In genomic region chr2:190452433-190452832, GRCh38 we compare ENCODE assay signal across 23 cellular contexts. TPM values are rescaled to one million over a fixed set of nuclear protein-coding genes. Genes with fewer than 3 reads are reported as not detected.
A peak's percentile ranks its signal among the peaks of the same experiment; 100 is the strongest.
DNase-seq lines count a peak whose midpoint lies in the region; ATAC-seq lines count a peak whose summit lies in the region.
"Had no signal": no experiment of that assay in that cellular context is flagged by ENCODE, and none has a peak within 500 bp of the region (broad histone marks: within the 10 kb centered on the region; RNA-seq: fewer than 3 reads in every experiment).

No MANE protein-coding gene starts in this region.

- no peak for DNase-seq in activated T-cell treated with anti-CD3 and anti-CD28 coated beads, Interleukin-2, amount 50 U/mL, for 24 hours
- DNase-seq in activated T-cell treated with anti-CD3 and anti-CD28 coated beads, Interleukin-2, amount 50 U/mL, for 48 hours, result no peak
- DNase-seq in OCI-M1 (lab: John Stamatoyannopoulos, UW), result peak; percentile 26
- DNase-seq in stimulated activated naive B cell treated with anti-CD40 and anti-IgM and Interleukin-4, amounts not matched to agents 10 μg/mL and 1 μg/mL and 100 μg/mL, for 72 hours, result no peak
- no peak for DNase-seq in SKM-1 treated with dmso at 0.1 percent for 144 hours (lab: John Stamatoyannopoulos, UW; ENCODE audit: unreplicated experiment)
- DNase-seq in activated CD4-positive, alpha-beta memory T cell treated with anti-CD3 and anti-CD28 coated beads, Interleukin-2, amount 10 ng/mL, durations not matched to agents 7 days and 5 days, result no peak
- DNase-seq: activated CD4-positive, alpha-beta T cell treated with anti-CD3 and anti-CD28 coated beads for 1 hour; activated naive CD4-positive, alpha-beta T cell treated with anti-CD3 and anti-CD28 coated beads for 36 hours; brain microvascular endothelial cell; effector CD4-positive, alpha-beta T cell; Kasumi-1; NCI-H1092 treated with DMSO at 0.1 percent for 48 hours; NCI-H187 treated with DMSO at 0.1 percent for 48 hours; NCI-H526; RPMI8226; SK-N-SH; T-helper 17 cell had no signal

- POLR2A ChIA-PET in activated CD4-positive, alpha-beta memory T cell treated with anti-CD3 and anti-CD28 coated beads, Interleukin-2, amount 10 ng/mL, durations not matched to agents 7 days and 5 days (lab: Charles Lee), result no interaction called here

- peaks cover 45% of the 10 kb centered on the region for H3K36me3 Mint-ChIP-seq in activated T-cell treated with anti-CD3 and anti-CD28 coated beads, Interleukin-2, amount 50 U/mL, for 24 hours (ENCODE audit: low read depth)
- peaks cover 21 to 31% of the 10 kb centered on the region in 2 donors for H3K36me3 Mint-ChIP-seq in stimulated activated naive B cell treated with anti-CD40 and anti-IgM and Interleukin-4, amounts not matched to agents 10 μg/mL and 1 μg/mL and 100 μg/mL, for 72 hours
- H3K36me3 Mint-ChIP-seq in activated CD4-positive, alpha-beta memory T cell treated with anti-CD3 and anti-CD28 coated beads, Interleukin-2, amount 10 ng/mL, durations not matched to agents 7 days and 5 days (ENCODE audit: low read depth), result peaks cover 20% of the 10 kb centered on the region
- H3K36me3 Mint-ChIP-seq: natural killer cell treated with Interleukin-12 subunit alpha and Interleukin-12 subunit beta and Interleukin-15 and Interleukin-18, amount 100 ng/mL, for 72 hours had no signal

- no peak overlapping the region for H3K4me3 Mint-ChIP-seq in activated T-cell treated with anti-CD3 and anti-CD28 coated beads, Interleukin-2, amount 50 U/mL, for 24 hours
- H3K4me3 Mint-ChIP-seq in stimulated activated naive B cell treated with anti-CD40 and anti-IgM and Interleukin-4, amounts not matched to agents 10 μg/mL and 1 μg/mL and 100 μg/mL, for 72 hours, result no peak overlapping the region
- H3K4me3 Mint-ChIP-seq in activated CD4-positive, alpha-beta memory T cell treated with anti-CD3 and anti-CD28 coated beads, Interleukin-2, amount 10 ng/mL, durations not matched to agents 7 days and 5 days, result no peak overlapping the region
- H3K4me3 Mint-ChIP-seq: activated naive CD4-positive, alpha-beta T cell treated with anti-CD3 and anti-CD28 coated beads for 36 hours; B cell; natural killer cell treated with Interleukin-12 subunit alpha and Interleukin-12 subunit beta and Interleukin-15 and Interleukin-18, amount 100 ng/mL, for 72 hours; T-helper 17 cell had no signal

- H3K4me1 Mint-ChIP-seq in activated T-cell treated with anti-CD3 and anti-CD28 coated beads, Interleukin-2, amount 50 U/mL, for 24 hours (ENCODE audit: low read depth), result peaks cover 42% of the 10 kb centered on the region
- peaks cover 20 to 40% of the 10 kb centered on the region in 2 donors for H3K4me1 Mint-ChIP-seq in stimulated activated naive B cell treated with anti-CD40 and anti-IgM and Interleukin-4, amounts not matched to agents 10 μg/mL and 1 μg/mL and 100 μg/mL, for 72 hours
- peaks cover 11% of the 10 kb centered on the region for H3K4me1 Mint-ChIP-seq in activated CD4-positive, alpha-beta memory T cell treated with anti-CD3 and anti-CD28 coated beads, Interleukin-2, amount 10 ng/mL, durations not matched to agents 7 days and 5 days

- CTCF ChIA-PET in activated CD4-positive, alpha-beta memory T cell treated with anti-CD3 and anti-CD28 coated beads, Interleukin-2, amount 10 ng/mL, durations not matched to agents 7 days and 5 days (lab: Charles Lee), result no interaction called here

- peak; percentile 54 for ATAC-seq in HG02588 (IDR thresholded peaks at IDR 0.05; ENCODE audit: unreplicated experiment)
- ATAC-seq in stimulated activated naive B cell treated with anti-CD40 and anti-IgM and Interleukin-4, amounts not matched to agents 10 μg/mL and 1 μg/mL and 100 μg/mL, for 72 hours (replicated peaks), result peak; percentile 77 to 84
- no peak for ATAC-seq in GM19035 (IDR thresholded peaks at IDR 0.05; ENCODE audit: unreplicated experiment)
- ATAC-seq: A549, HCT116, T-helper 17 cell had no signal

- H3K27me3 Mint-ChIP-seq in activated T-cell treated with anti-CD3 and anti-CD28 coated beads, Interleukin-2, amount 50 U/mL, for 24 hours, result no peaks in the 10 kb centered on the region
- no peaks in the 10 kb centered on the region for H3K27me3 Mint-ChIP-seq in stimulated activated naive B cell treated with anti-CD40 and anti-IgM and Interleukin-4, amounts not matched to agents 10 μg/mL and 1 μg/mL and 100 μg/mL, for 72 hours
- no peaks in the 10 kb centered on the region for H3K27me3 Mint-ChIP-seq in activated CD4-positive, alpha-beta memory T cell treated with anti-CD3 and anti-CD28 coated beads, Interleukin-2, amount 10 ng/mL, durations not matched to agents 7 days and 5 days
- H3K27me3 Mint-ChIP-seq: B cell; natural killer cell treated with Interleukin-12 subunit alpha and Interleukin-12 subunit beta and Interleukin-15 and Interleukin-18, amount 100 ng/mL, for 72 hours; T-helper 17 cell had no signal

- no peaks in the 10 kb centered on the region for H3K9me3 Mint-ChIP-seq in activated T-cell treated with anti-CD3 and anti-CD28 coated beads, Interleukin-2, amount 50 U/mL, for 24 hours
- peaks cover 0 to 3% of the 10 kb centered on the region in 2 donors for H3K9me3 Mint-ChIP-seq in stimulated activated naive B cell treated with anti-CD40 and anti-IgM and Interleukin-4, amounts not matched to agents 10 μg/mL and 1 μg/mL and 100 μg/mL, for 72 hours
- H3K9me3 Mint-ChIP-seq in activated CD4-positive, alpha-beta memory T cell treated with anti-CD3 and anti-CD28 coated beads, Interleukin-2, amount 10 ng/mL, durations not matched to agents 7 days and 5 days, result no peaks in the 10 kb centered on the region
- H3K9me3 Mint-ChIP-seq: activated naive CD4-positive, alpha-beta T cell treated with anti-CD3 and anti-CD28 coated beads for 36 hours; natural killer cell treated with Interleukin-12 subunit alpha and Interleukin-12 subunit beta and Interleukin-15 and Interleukin-18, amount 100 ng/mL, for 72 hours had no signal

- H3K27ac Mint-ChIP-seq in activated T-cell treated with anti-CD3 and anti-CD28 coated beads, Interleukin-2, amount 50 U/mL, for 24 hours, result peak overlapping the region; percentile 3
- no peak overlapping the region for H3K27ac Mint-ChIP-seq in stimulated activated naive B cell treated with anti-CD40 and anti-IgM and Interleukin-4, amounts not matched to agents 10 μg/mL and 1 μg/mL and 100 μg/mL, for 72 hours
- no peak overlapping the region for H3K27ac Mint-ChIP-seq in activated CD4-positive, alpha-beta memory T cell treated with anti-CD3 and anti-CD28 coated beads, Interleukin-2, amount 10 ng/mL, durations not matched to agents 7 days and 5 days
- H3K27ac Mint-ChIP-seq: activated naive CD4-positive, alpha-beta T cell treated with anti-CD3 and anti-CD28 coated beads for 36 hours; B cell; T-helper 17 cell had no signal

RNA-seq across cellular contexts. Expression of gene MFSD6, which starts 44.3 kb away (rescaled TPM):
- 10 to 100 TPM; 36.6 to 39.0 TPM for total RNA-seq in activated CD4-positive, alpha-beta memory T cell treated with anti-CD3 and anti-CD28 coated beads, Interleukin-2, amount 10 ng/mL, durations not matched to agents 7 days and 5 days
